22 cellular contexts compared by ENCODE assay signal in genomic region chr3:167346171-167346570, GRCh38.
DNase-seq lines count a peak whose midpoint lies in the region; ATAC-seq and TF ChIP-seq lines count a peak whose summit lies in the region.
"Had no signal": no experiment of that assay in that cellular context is flagged by ENCODE, and none has a peak within 500 bp of the region (broad histone marks: within the 10 kb centered on the region; RNA-seq: fewer than 3 reads in every experiment).

No MANE protein-coding gene starts in this region.

- CTCF ChIA-PET in RWPE1 (lab: Yijun Ruan, JAX) = no interaction called here

- no peak for ATAC-seq in GM19463 (IDR thresholded peaks at IDR 0.05; ENCODE audit: unreplicated experiment)
- ATAC-seq: GM12878 had no signal

- H3K27ac ChIP-seq in RWPE1 = no peak overlapping the region
- H3K27ac ChIP-seq: C4-2B, GM23248, HL-60, SJSA1 had no signal

- DNase-seq in NCI-H1092 (lab: John Stamatoyannopoulos, UW) (peak; percentile 4), NCI-H1092 treated with DMSO at 0.1 percent for 48 hours (lab: John Stamatoyannopoulos, UW) (no peak), NCI-H1105 treated with DMSO at 0.1 percent for 48 hours (lab: John Stamatoyannopoulos, UW) (peak; percentile 97), NCI-H446 treated with DMSO at 0.1 percent for 48 hours (lab: John Stamatoyannopoulos, UW) (peak; percentile 5), SHP77 treated with DMSO at 0.1 percent for 48 hours (lab: John Stamatoyannopoulos, UW) (peak; percentile 38), NCI-H2107 treated with DMSO at 0.1 percent for 48 hours (lab: John Stamatoyannopoulos, UW; ENCODE audit: unreplicated experiment) (no peak), RWPE1 (ENCODE audit: low spot score) (no peak)
- DNase-seq: CD8-positive, alpha-beta memory T cell; DND-41; GM23248; H9; HFFc6; KG1; NCI-H1436; NCI-H524; NK-92 treated with Interleukin-12 subunit alpha and Interleukin-12 subunit beta, amount 100 ng/mL, for 24 hours; T-helper 1 cell had no signal

- TF ChIP-seq CTCF in RWPE1 (conservative IDR thresholded peaks at IDR 0.05; ENCODE audit: low read depth) = no peak

- POLR2A ChIA-PET in RWPE1 (lab: Yijun Ruan, JAX; ENCODE audit: low non-redundant PET) = no interaction called here

Comparison
In these comparisons a context has a peak if more than half of its experiments do, and no peak if none do; other contexts are left out.
1. DNase-seq: peak in NCI-H1092 (single experiment), NCI-H1105 treated with DMSO at 0.1 percent for 48 hours (single experiment), NCI-H446 treated with DMSO at 0.1 percent for 48 hours (single experiment) and SHP77 treated with DMSO at 0.1 percent for 48 hours (single experiment); none in NCI-H1092 treated with DMSO at 0.1 percent for 48 hours (single experiment), NCI-H2107 treated with DMSO at 0.1 percent for 48 hours (single experiment) and RWPE1 (single experiment).